In genomic region chr18:58397385-58398132, GRCh38 we compare ENCODE assay signal across 24 cellular contexts.
DNase-seq lines count a peak whose midpoint lies in the region; ATAC-seq, FAIRE-seq and TF ChIP-seq lines count a peak whose summit lies in the region.
"Had no signal": no experiment of that assay in that cellular context is flagged by ENCODE, and none has a peak within 500 bp of the region (broad histone marks: within the 10 kb centered on the region; RNA-seq: fewer than 3 reads in every experiment).

No MANE protein-coding gene starts in this region.

- no peaks in the 10 kb centered on the region for H3K23me2 ChIP-seq in H9 (ENCODE audit: insufficient read length, low read depth, low read length, poor library complexity, severe bottlenecking)

- H3K9me3 ChIP-seq in H9 (ENCODE audit: control insufficient read depth, low read depth, low read length) (no peaks in the 10 kb centered on the region), GM12878 (replicated peaks; ENCODE audit: control insufficient read depth, insufficient read depth, low read length) (no peaks in the 10 kb centered on the region), upper lobe of right lung (no peaks in the 10 kb centered on the region)
- H3K9me3 ChIP-seq: A549, SJSA1 had no signal

- H2BK20ac ChIP-seq in H9 (ENCODE audit: low read depth, low read length, poor library complexity, severe bottlenecking), result no peak overlapping the region

- H3K18ac ChIP-seq in H9 (ENCODE audit: insufficient read length, low read depth, low read length), result no peak overlapping the region

- peaks cover 63% of the 10 kb centered on the region for H3K36me3 Mint-ChIP-seq in Calu3 (ENCODE audit: insufficient read depth, unreplicated experiment)
- H3K36me3 Mint-ChIP-seq in H9 (ENCODE audit: insufficient read depth in 1 of 3, low read depth in 3 of 3), result peaks cover 3 to 35% (median 33%) of the 10 kb centered on the region in 3 experiments; a peak in 6 of 7 replicates
- peaks cover 11% of the 10 kb centered on the region for H3K36me3 Mint-ChIP-seq in nephron progenitor cell (ENCODE audit: low read depth)
- H3K36me3 Mint-ChIP-seq: CD8-positive, alpha-beta T cell had no signal

- no peak overlapping the region for H2AK5ac ChIP-seq in H9 (ENCODE audit: insufficient read length, low read length)

- H2BK120ac ChIP-seq in H9 (ENCODE audit: low read depth, low read length, poor library complexity, severe bottlenecking), result no peak overlapping the region

- H3K4me1 ChIP-seq in H9 (ENCODE audit: insufficient read depth, low read length) (no peaks in the 10 kb centered on the region), GM12878 (ENCODE audit: control insufficient read depth, insufficient read depth, low read length) (peaks cover 11% of the 10 kb centered on the region; the same call in 1 of the 2 replicates), upper lobe of right lung (peaks cover 2% of the 10 kb centered on the region)

- CTCF ChIA-PET in Calu3 (lab: Charles Lee), result no interaction called here
- CTCF ChIA-PET in GM12878 (lab: Yijun Ruan, JAX), result interaction anchor here (0.6 to 5.4 kb wide), 7 partner anchors 21 to 641 kb away, joined by 3 to 32 read pairs (median 4); no protein-coding TSS in a partner anchor

- H3K9me3 Mint-ChIP-seq in Calu3 (ENCODE audit: low read depth, unreplicated experiment) (no peaks in the 10 kb centered on the region), H9 (no peaks in the 10 kb centered on the region), nephron progenitor cell (no peaks in the 10 kb centered on the region)
- H3K9me3 Mint-ChIP-seq: CD8-positive, alpha-beta T cell; IgD-negative memory B cell had no signal

- no peak for TF ChIP-seq RAD21 in GM12878 (IDR thresholded peaks at IDR 0.05; ENCODE audit: insufficient read depth, low read depth, low read length)

- FAIRE-seq in GM12878 (lab: Jason Lieb, UNC), result no peak
- FAIRE-seq: A549, G401.6, HTR-8/SVneo, RCC 7860 had no signal

- no peak overlapping the region for H4K5ac ChIP-seq in H9 (ENCODE audit: insufficient read length, low read depth, low read length)

- intact Hi-C loops in Calu3 (cut with micrococcal nuclease; ENCODE audit: unreplicated experiment), result no loop called here
- intact Hi-C loops in GM12878 (cut with micrococcal nuclease; ENCODE audit: unreplicated experiment), result no loop called here
- intact Hi-C loops in upper lobe of right lung (cut with DNase I), result no loop called here

- no peak for TF ChIP-seq POLR2A in GM12878 (IDR thresholded peaks at IDR 0.05; ENCODE audit: low read depth, low read length)

- SMC1A ChIA-PET in GM12878 (lab: Charles Lee; ENCODE audit: uncharacterized antibody, unreplicated experiment), result interaction anchor here (0.8 to 2.2 kb wide), 6 partner anchors 17 to 371 kb away, joined by 3 to 7 read pairs (median 4); no protein-coding TSS in a partner anchor

- no peak overlapping the region for H4K91ac ChIP-seq in H9 (ENCODE audit: insufficient read length, low read depth, low read length)

- no peak overlapping the region for H3K14ac ChIP-seq in H9 (ENCODE audit: insufficient read depth, low read length)

- WGBS in H9 (ENCODE audit: extremely low coverage, insufficient read length, low lambda C conversion rate), result no CpG with 5 or more reads among the region's 9 CpGs
- WGBS in GM12878 (ENCODE audit: insufficient coverage, insufficient replicate concordance, low lambda C conversion rate, missing lambda C conversion rate), result 42% methylated on average over 9 of the region's 9 CpGs

- no peak overlapping the region for H3K4me3 Mint-ChIP-seq in Calu3 (ENCODE audit: low read depth, unreplicated experiment)
- no peak overlapping the region for H3K4me3 Mint-ChIP-seq in H9
- H3K4me3 Mint-ChIP-seq in nephron progenitor cell, result no peak overlapping the region
- H3K4me3 Mint-ChIP-seq: B cell; CD8-positive, alpha-beta T cell; IgD-negative memory B cell had no signal

- no peak for TF ChIP-seq EP300 in GM12878 (IDR thresholded peaks at IDR 0.05; ENCODE audit: borderline replicate concordance in 1 of 2, control insufficient read depth in 1 of 2, low read depth in 2 of 2, low read length in 2 of 2)

- peak; percentile 64 for ATAC-seq in GM12878
- no peak for ATAC-seq in upper lobe of right lung
- ATAC-seq: A549; CD8-positive, alpha-beta T cell had no signal

- H2BK12ac ChIP-seq in H9 (ENCODE audit: insufficient read length, low read depth, low read length), result no peak overlapping the region

- BruUV-seq in Calu3 (replicated peaks; lab: Mats Ljungman, UMichigan) (no TSS peak), GM12878 (replicated peaks; lab: Mats Ljungman, UMichigan) (no TSS peak)

- H3K36me3 ChIP-seq in GM12878 (ENCODE audit: control insufficient read depth in 2 of 2, insufficient read depth in 2 of 2, low read length in 1 of 2), result no peaks in the 10 kb centered on the region
- peaks cover 25% of the 10 kb centered on the region for H3K36me3 ChIP-seq in upper lobe of right lung

- H4K8ac ChIP-seq in H9 (replicated peaks; ENCODE audit: insufficient read length, low read depth, low read length), result no peak overlapping the region

- in situ Hi-C loops in GM12878 (cut with MboI) (no loop called here), GM13977 (cut with MboI; ENCODE audit: low pct_unique_long_range_greater_than_20kb, low sequenced_read_pairs, unreplicated experiment) (no loop called here)

- POLR2A ChIA-PET in GM12878 (lab: Charles Lee), result interaction anchor here (0.7 to 1.6 kb wide), 3 partner anchors 98 to 170 kb away, joined by 3 to 7 read pairs (median 4); no protein-coding TSS in a partner anchor

- TF ChIP-seq CTCF in Calu3 (IDR thresholded peaks at IDR 0.05; ENCODE audit: unreplicated experiment) (no peak), H9 (conservative IDR thresholded peaks at IDR 0.05) (no peak), GM12878 (IDR thresholded peaks at IDR 0.05 in 2 of 3, conservative IDR thresholded peaks at IDR 0.05 in 1 of 3; ENCODE audit: control insufficient read depth in 2 of 3, extremely low read depth in 1 of 3, insufficient read depth in 1 of 3, low read depth in 3 of 3, low read length in 3 of 3) (no peak), nephron progenitor cell (IDR thresholded peaks at IDR 0.05) (no peak), upper lobe of right lung (IDR thresholded peaks at IDR 0.05) (no peak), GM13977 (IDR thresholded peaks at IDR 0.05; ENCODE audit: extremely low read depth, insufficient read depth, missing control alignments) (no peak)

- H3K9ac ChIP-seq in H9 (ENCODE audit: extremely low read depth, insufficient read length, low read length), result no peak overlapping the region
- H3K9ac ChIP-seq in GM12878 (ENCODE audit: control insufficient read depth, insufficient read depth, low read length), result no peak overlapping the region
- H3K9ac ChIP-seq: GM23248 had no signal

- H3K27me3 Mint-ChIP-seq in Calu3 (ENCODE audit: unreplicated experiment) (no peaks in the 10 kb centered on the region), H9 (ENCODE audit: low read depth) (no peaks in the 10 kb centered on the region), nephron progenitor cell (ENCODE audit: low read depth, poor library complexity) (peaks cover 4% of the 10 kb centered on the region)
- H3K27me3 Mint-ChIP-seq: B cell, IgD-negative memory B cell had no signal

- no peaks in the 10 kb centered on the region for H4K20me1 ChIP-seq in H9 (ENCODE audit: control insufficient read depth, insufficient read depth, insufficient read length)
- no peaks in the 10 kb centered on the region for H4K20me1 ChIP-seq in GM12878 (ENCODE audit: control insufficient read depth, insufficient read depth)

- RAD21 ChIA-PET in GM12878 (lab: Charles Lee; ENCODE audit: unreplicated experiment), result interaction anchor here (0.6 to 3.0 kb wide), 6 partner anchors 80 to 367 kb away, joined by 3 to 13 read pairs (median 3); no protein-coding TSS in a partner anchor

- H2BK5ac ChIP-seq in H9 (ENCODE audit: insufficient read length, low read length), result no peak overlapping the region

- H2AFZ ChIP-seq in H9 (ENCODE audit: low read length) (no peak overlapping the region), GM12878 (ENCODE audit: control insufficient read depth, low read depth, low read length) (peak overlapping the region; percentile 43)
- H2AFZ ChIP-seq: GM23248 had no signal

- H3K27ac Mint-ChIP-seq in Calu3 (ENCODE audit: unreplicated experiment), result peak overlapping the region; percentile 16
- H3K27ac Mint-ChIP-seq in H9, result peak overlapping the region in 2 of 3 experiments; percentile 4 to 53; a peak in 2 of 7 replicates
- H3K27ac Mint-ChIP-seq in nephron progenitor cell, result peak overlapping the region; percentile 46
- H3K27ac Mint-ChIP-seq: B cell; CD8-positive, alpha-beta T cell had no signal

- no peak for DNase-seq in Calu3
- DNase-seq in H9, result peak; percentile 8
- no peak for DNase-seq in GM12878 (ENCODE audit: low read depth, low spot score)
- DNase-seq in nephron progenitor cell, result no peak
- no peak for DNase-seq in upper lobe of right lung
- no peak for DNase-seq in C1 segment of cervical spinal cord (lab: John Stamatoyannopoulos, UW)
- DNase-seq in GM13977 (ENCODE audit: low spot score), result no peak
- DNase-seq: CD8-positive, alpha-beta T cell; GM23248; HCEC 1CT; MV-4-11; NCI-H1105 treated with DMSO at 0.1 percent for 48 hours; NCI-H1694; NCI-H2171; NCI-H345; NCI-H524; OCI-M1 had no signal

- no peaks in the 10 kb centered on the region for H3K79me1 ChIP-seq in H9 (ENCODE audit: insufficient read depth, low read depth, low read length, poor library complexity, severe bottlenecking)

- H3K4me1 Mint-ChIP-seq in Calu3 (ENCODE audit: low read depth, unreplicated experiment) (no peaks in the 10 kb centered on the region), H9 (peaks cover 1 to 10% of the 10 kb centered on the region in 2 experiments), nephron progenitor cell (peaks cover 52% of the 10 kb centered on the region)
- H3K4me1 Mint-ChIP-seq: B cell, IgD-negative memory B cell had no signal

- no peak overlapping the region for H2BK15ac ChIP-seq in H9 (ENCODE audit: low read depth, low read length)

- H3K23ac ChIP-seq in H9 (ENCODE audit: insufficient read length, low read depth, low read length), result no peak overlapping the region

- H3K27me3 ChIP-seq in H9 (ENCODE audit: insufficient read depth, low read length) (no peaks in the 10 kb centered on the region), GM12878 (replicated peaks in 1 of 2; ENCODE audit: control insufficient read depth in 2 of 2, insufficient read depth in 2 of 2, low read length in 1 of 2) (no peaks in the 10 kb centered on the region), upper lobe of right lung (no peaks in the 10 kb centered on the region)
- H3K27me3 ChIP-seq: SJSA1 had no signal

- H3K56ac ChIP-seq in H9 (ENCODE audit: insufficient read length, low read depth, low read length), result no peak overlapping the region

- H3K4me2 ChIP-seq in H9 (ENCODE audit: insufficient read depth, insufficient read length, low read length), result no peak overlapping the region
- H3K4me2 ChIP-seq in GM12878 (ENCODE audit: control insufficient read depth, insufficient read depth), result no peak overlapping the region
- H3K4me2 ChIP-seq: A549 had no signal

- H3K79me2 ChIP-seq in H9 (ENCODE audit: insufficient read depth, low read length) (no peaks in the 10 kb centered on the region), GM12878 (ENCODE audit: control insufficient read depth, insufficient read depth, low read length) (no peaks in the 10 kb centered on the region)

- H3K27ac ChIP-seq in H9 (ENCODE audit: insufficient read length, low read depth, low read length) (no peak overlapping the region), GM12878 (ENCODE audit: control insufficient read depth, insufficient read depth) (no peak overlapping the region), upper lobe of right lung (no peak overlapping the region)
- H3K27ac ChIP-seq: A549, GM23248, SJSA1 had no signal

- no peak overlapping the region for H3K4ac ChIP-seq in H9 (ENCODE audit: low read depth, low read length)

- H3K4me3 ChIP-seq in GM12878 (no peak overlapping the region), upper lobe of right lung (no peak overlapping the region)
- H3K4me3 ChIP-seq: A549, GM23248, SJSA1 had no signal

- no peak overlapping the region for H3T11ph ChIP-seq in H9 (ENCODE audit: low read length)
